ENCODE assay signal across 11 cellular contexts in genomic region chr3:130107333-130107995, GRCh38. TPM values are rescaled to one million over a fixed set of nuclear protein-coding genes. Genes with fewer than 3 reads are reported as not detected.
"Had no signal": no experiment of that assay in that cellular context is flagged by ENCODE, and none has a peak within 500 bp of the region (broad histone marks: within the 10 kb centered on the region; RNA-seq: fewer than 3 reads in every experiment).

No MANE protein-coding gene starts in this region.

RNA-seq across cellular contexts. Expression of gene ALG1L2, which starts 25.8 kb away (rescaled TPM):
- total RNA-seq: activated CD4-positive, alpha-beta T cell treated with anti-CD3 and anti-CD28 coated beads, Interleukin-2, amount 10 ng/mL, durations not matched to agents 24 days and 14 days; activated T-cell treated with anti-CD3 and anti-CD28 coated beads, Interleukin-2, amount 50 U/mL, for 72 hours; ascending aorta; cardiac muscle cell; endothelial cell of umbilical vein; esophagus squamous epithelium; gastroesophageal sphincter; glomerular endothelial cell; heart right ventricle had no signal
- polyA plus RNA-seq: endothelial cell of umbilical vein, esophagus, fibroblast of lung, heart right ventricle had no signal
